8 cellular contexts compared by ENCODE assay signal in genomic region chr17:48047113-48047740, GRCh38. TPM values are rescaled to one million over a fixed set of nuclear protein-coding genes. Genes with fewer than 3 reads are reported as not detected.
DNase-seq lines count a peak whose midpoint lies in the region; ATAC-seq and TF ChIP-seq lines count a peak whose summit lies in the region.

No MANE protein-coding gene starts in this region.

- peak overlapping the region; percentile 78 for H3K4me3 ChIP-seq in GM12865 (ENCODE audit: low read depth, low read length)
- H3K4me3 ChIP-seq in PC-9, result peak overlapping the region; percentile 70
- H3K4me3 ChIP-seq in effector memory CD4-positive, alpha-beta T cell (ENCODE audit: insufficient read depth, low read depth, low read length, poor library complexity, severe bottlenecking), result peak overlapping the region; percentile 85
- H3K4me3 ChIP-seq in neuron (ENCODE audit: low read length), result peak overlapping the region; percentile 74

- POLR2A ChIA-PET in PC-9 (lab: Charles Lee; ENCODE audit: unreplicated experiment), result interaction anchor here (0.6 kb wide), 3 partner anchors 21 to 87 kb away, joined by 3 to 6 read pairs (median 5); no protein-coding TSS in a partner anchor

- CTCF ChIA-PET in PC-9 (lab: Charles Lee), result no interaction called here

- H3K4me1 ChIP-seq in PC-9 (replicated peaks; ENCODE audit: insufficient read depth), result peaks cover 43% of the 10 kb centered on the region
- H3K4me1 ChIP-seq in effector memory CD4-positive, alpha-beta T cell (ENCODE audit: control insufficient read depth, insufficient read depth, low read length, poor library complexity, severe bottlenecking), result peaks cover 30% of the 10 kb centered on the region
- H3K4me1 ChIP-seq in neuron (ENCODE audit: insufficient read depth, low read length), result peaks cover 44% of the 10 kb centered on the region

- peaks cover 49% of the 10 kb centered on the region for H3K79me2 ChIP-seq in PC-9 (ENCODE audit: low read depth)

- TF ChIP-seq CTCF in GM12865 (IDR thresholded peaks at IDR 0.05; ENCODE audit: insufficient read depth, low read depth, low read length, missing control alignments) (no peak), PC-9 (conservative IDR thresholded peaks at IDR 0.05) (no peak)

- H3K9me2 ChIP-seq in PC-9 (ENCODE audit: insufficient read depth), result no peaks in the 10 kb centered on the region; the same call in 1 of the 2 replicates

- H3F3A ChIP-seq in PC-9 (ENCODE audit: insufficient read depth, low read depth), result peaks cover 19% of the 10 kb centered on the region

- no TSS peak for BruUV-seq in PC-9 (replicated peaks; lab: Mats Ljungman, UMichigan)

- no peaks in the 10 kb centered on the region for H3K27me3 ChIP-seq in PC-9 (ENCODE audit: insufficient read depth, low read depth)
- no peaks in the 10 kb centered on the region for H3K27me3 ChIP-seq in effector memory CD4-positive, alpha-beta T cell (replicated peaks; ENCODE audit: control insufficient read depth, insufficient read depth, low read length, poor library complexity, severe bottlenecking)
- H3K27me3 ChIP-seq in neuron (ENCODE audit: insufficient read depth, low read length), result no peaks in the 10 kb centered on the region

- peaks cover 3% of the 10 kb centered on the region; the same call in 1 of the 2 replicates for H3K36me3 ChIP-seq in PC-9 (ENCODE audit: low read depth)
- peaks cover 16% of the 10 kb centered on the region for H3K36me3 ChIP-seq in effector memory CD4-positive, alpha-beta T cell (ENCODE audit: control insufficient read depth, insufficient read depth, low read length)
- peaks cover 16% of the 10 kb centered on the region for H3K36me3 ChIP-seq in neuron (ENCODE audit: insufficient read depth, low read length)

- ATAC-seq in GM18519 (IDR thresholded peaks at IDR 0.05; ENCODE audit: low FRiP score, unreplicated experiment), result no peak
- no peak for ATAC-seq in HG02571 (IDR thresholded peaks at IDR 0.05; ENCODE audit: unreplicated experiment)
- ATAC-seq in GM19035 (IDR thresholded peaks at IDR 0.05; ENCODE audit: unreplicated experiment), result no peak

- DNase-seq in GM12865 (ENCODE audit: low read depth) (no peak), PC-9 (no peak), NCI-H2029 treated with DMSO at 0.1 percent for 48 hours (lab: John Stamatoyannopoulos, UW) (no peak)
- no peak for DNase-seq in effector memory CD4-positive, alpha-beta T cell

- H2AFZ ChIP-seq in PC-9 (peak overlapping the region; percentile 72), neuron (ENCODE audit: low read depth, low read length) (peak overlapping the region; percentile 29)

- H3K9me3 ChIP-seq in PC-9 (ENCODE audit: insufficient read depth, low read depth), result no peaks in the 10 kb centered on the region
- no peaks in the 10 kb centered on the region for H3K9me3 ChIP-seq in effector memory CD4-positive, alpha-beta T cell (ENCODE audit: control insufficient read depth, low read length)
- H3K9me3 ChIP-seq in neuron (ENCODE audit: low read length), result no peaks in the 10 kb centered on the region

- no peaks in the 10 kb centered on the region for H4K20me1 ChIP-seq in PC-9 (ENCODE audit: insufficient read depth)

- H3K4me2 ChIP-seq in PC-9, result peak overlapping the region; percentile 87

- peak overlapping the region; percentile 82 for H3K27ac ChIP-seq in PC-9
- H3K27ac ChIP-seq in effector memory CD4-positive, alpha-beta T cell (ENCODE audit: insufficient read depth, low read length, poor library complexity, severe bottlenecking), result peak overlapping the region; percentile 84

- intact Hi-C loops in PC-9 (cut with micrococcal nuclease; ENCODE audit: unreplicated experiment), result loop anchor here (5.0 kb wide), 1 partner anchor 55 kb away; the partner anchor contains the start of gene CBX1

RNA-seq across cellular contexts. Expression of gene NFE2L1, which starts 0.9 kb away (rescaled TPM):
- 85.5 and 91.7 TPM in 2 replicates for total RNA-seq in PC-9 (2021)

RNA-seq across cellular contexts. Expression of gene COPZ2, which starts 9.6 kb away (rescaled TPM):
- total RNA-seq in PC-9 (2021), result 2.6 and 2.7 TPM in 2 replicates

RNA-seq across cellular contexts. Expression of gene CBX1, which starts 54.1 kb away (rescaled TPM):
- 73.6 and 93.9 TPM in 2 replicates for total RNA-seq in PC-9 (2021)
